In genomic region chr7:55031075-55031474, GRCh38 we compare ENCODE assay signal across 1 cellular context.
A peak's percentile ranks its signal among the peaks of the same experiment; 100 is the strongest.
TF ChIP-seq lines count a peak whose summit lies in the region.

No MANE protein-coding gene starts in this region.

TF ChIP-seq in HepG2, 621 proteins besides CTCF, POLR2A, EP300 and RAD21 (continued from another document and continues in another):
- TF ChIP-seq CERS6 (CRISPR knock-in tag; IDR thresholded peaks at IDR 0.05) = no peak
- peak; percentile 26; the same call in 1 of the 2 replicates for TF ChIP-seq SOX5 (CRISPR knock-in tag; IDR thresholded peaks at IDR 0.05; ENCODE audit: borderline replicate concordance)
- no peak for TF ChIP-seq ZBTB3 (CRISPR knock-in tag; IDR thresholded peaks at IDR 0.05; ENCODE audit: borderline replicate concordance, low read depth)
- no peak for TF ChIP-seq ZNF280D (CRISPR knock-in tag; IDR thresholded peaks at IDR 0.05)
- no peak for TF ChIP-seq ZNF597 (CRISPR knock-in tag; IDR thresholded peaks at IDR 0.05)
- TF ChIP-seq CCAR2 (optimal IDR thresholded peaks at IDR 0.05; ENCODE audit: low read depth, low read length) = no peak
- no peak for TF ChIP-seq TBX2 (CRISPR knock-in tag; IDR thresholded peaks at IDR 0.05; ENCODE audit: borderline replicate concordance)
- no peak; the same call in 1 of the 2 replicates for TF ChIP-seq ZNF292 (CRISPR knock-in tag; IDR thresholded peaks at IDR 0.05; ENCODE audit: borderline replicate concordance, low read depth)
- TF ChIP-seq SKIL (CRISPR knock-in tag; IDR thresholded peaks at IDR 0.05; ENCODE audit: borderline replicate concordance) = no peak
- no peak for TF ChIP-seq LRRFIP1 (CRISPR knock-in tag; conservative IDR thresholded peaks at IDR 0.05)
- no peak for TF ChIP-seq DNMT3B (CRISPR knock-in tag; conservative IDR thresholded peaks at IDR 0.05)
- no peak for TF ChIP-seq ZBTB8A (CRISPR knock-in tag; IDR thresholded peaks at IDR 0.05; ENCODE audit: borderline replicate concordance, low read depth)
- no peak for TF ChIP-seq ZNF615 (CRISPR knock-in tag; IDR thresholded peaks at IDR 0.05; ENCODE audit: borderline replicate concordance)
- TF ChIP-seq ZSCAN20 (CRISPR knock-in tag; IDR thresholded peaks at IDR 0.05; ENCODE audit: borderline replicate concordance) = no peak
- no peak for TF ChIP-seq ZNF329 (CRISPR knock-in tag; IDR thresholded peaks at IDR 0.05; ENCODE audit: low read depth)
- TF ChIP-seq RORA (CRISPR knock-in tag; IDR thresholded peaks at IDR 0.05) = no peak
- no peak for TF ChIP-seq KLF9 (CRISPR knock-in tag; IDR thresholded peaks at IDR 0.05; ENCODE audit: low read depth)
- TF ChIP-seq NPAS2 (CRISPR knock-in tag; IDR thresholded peaks at IDR 0.05; ENCODE audit: borderline replicate concordance) = no peak
- TF ChIP-seq ZNF784 (CRISPR knock-in tag; IDR thresholded peaks at IDR 0.05; ENCODE audit: borderline replicate concordance) = 0 out of 2 replicates have a peak, but pooled peaks have one; percentile 42
- peak; percentile 84 for TF ChIP-seq RARA (CRISPR knock-in tag; IDR thresholded peaks at IDR 0.05)
- no peak for TF ChIP-seq ZNF589 (CRISPR knock-in tag; conservative IDR thresholded peaks at IDR 0.05)
- TF ChIP-seq ZMAT3 (CRISPR knock-in tag; conservative IDR thresholded peaks at IDR 0.05) = no peak
- no peak for TF ChIP-seq ZNF883 (CRISPR knock-in tag; IDR thresholded peaks at IDR 0.05; ENCODE audit: not compliant biosample characterization)
- no peak for TF ChIP-seq ZNF496 (CRISPR knock-in tag; IDR thresholded peaks at IDR 0.05; ENCODE audit: insufficient replicate concordance)
- TF ChIP-seq ARID4A (CRISPR knock-in tag; IDR thresholded peaks at IDR 0.05; ENCODE audit: borderline replicate concordance) = no peak
- TF ChIP-seq CENPBD1 (CRISPR knock-in tag; IDR thresholded peaks at IDR 0.05; ENCODE audit: borderline replicate concordance, low read depth) = no peak
- TF ChIP-seq TCF7L2 (IDR thresholded peaks at IDR 0.05; ENCODE audit: low read depth, low read length) = no peak
- TF ChIP-seq SSRP1 (CRISPR knock-in tag; IDR thresholded peaks at IDR 0.05) = 0 out of 2 replicates have a peak, but pooled peaks have one; percentile 58
- no peak for TF ChIP-seq DR1 (CRISPR knock-in tag; IDR thresholded peaks at IDR 0.05)
- no peak for TF ChIP-seq ZBTB44 (CRISPR knock-in tag; IDR thresholded peaks at IDR 0.05)
- peak; percentile 88; the same call in 1 of the 2 replicates for TF ChIP-seq XBP1 (CRISPR knock-in tag; IDR thresholded peaks at IDR 0.05)
- TF ChIP-seq GPN1 (CRISPR knock-in tag; IDR thresholded peaks at IDR 0.05; ENCODE audit: borderline replicate concordance) = no peak
- TF ChIP-seq FOXK1 (CRISPR knock-in tag; IDR thresholded peaks at IDR 0.05; ENCODE audit: borderline replicate concordance, low read depth) = peak; percentile 54; the same call in 1 of the 2 replicates
- no peak for TF ChIP-seq CBX1 (IDR thresholded peaks at IDR 0.05; ENCODE audit: low read depth)
- no peak for TF ChIP-seq ZNF180 (CRISPR knock-in tag; IDR thresholded peaks at IDR 0.05; ENCODE audit: borderline replicate concordance, low read depth)
- TF ChIP-seq POGK (CRISPR knock-in tag; conservative IDR thresholded peaks at IDR 0.05) = no peak
- TF ChIP-seq TAF1 (CRISPR knock-in tag; IDR thresholded peaks at IDR 0.05) = no peak
- no peak for TF ChIP-seq TFAP4 (IDR thresholded peaks at IDR 0.05; ENCODE audit: borderline replicate concordance, low read depth)
- no peak for TF ChIP-seq ZNF337 (CRISPR knock-in tag; IDR thresholded peaks at IDR 0.05; ENCODE audit: borderline replicate concordance, low read depth)
- no peak for TF ChIP-seq ZNF747 (CRISPR knock-in tag; IDR thresholded peaks at IDR 0.05; ENCODE audit: borderline replicate concordance)
- no peak for TF ChIP-seq GATA4 (IDR thresholded peaks at IDR 0.05; ENCODE audit: borderline replicate concordance, low read depth)
- TF ChIP-seq EEA1 (CRISPR knock-in tag; IDR thresholded peaks at IDR 0.05; ENCODE audit: borderline replicate concordance) = no peak
